ENCODE assay signal across 17 cellular contexts in the genomic region with DNA sequence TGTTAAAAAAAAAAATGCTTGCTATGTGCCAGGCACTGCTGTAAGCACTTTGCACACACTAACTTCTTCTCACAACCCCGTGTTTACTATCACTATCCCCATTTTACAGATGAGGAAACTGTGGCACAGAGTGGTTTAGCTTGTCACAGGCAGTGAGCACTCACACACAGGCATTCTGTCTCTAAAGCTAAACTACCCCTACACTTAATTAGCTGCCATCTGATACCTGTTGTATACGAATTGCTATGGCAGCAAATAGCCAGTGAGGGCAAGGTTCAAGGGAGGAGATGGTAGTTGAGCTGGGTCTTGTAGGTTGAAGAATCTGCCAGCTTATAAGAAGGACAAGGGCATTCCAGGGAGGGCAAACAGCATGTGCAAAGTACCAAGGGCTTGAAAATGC.
"Had no signal": no experiment of that assay in that cellular context is flagged by ENCODE, and none has a peak within 500 bp of the region (broad histone marks: within the 10 kb centered on the region; RNA-seq: fewer than 3 reads in every experiment).

No MANE protein-coding gene starts in this region.

- H3K4me1 ChIP-seq: prostate gland had no signal

- H3K27me3 ChIP-seq: ascending aorta had no signal

- H3K27ac ChIP-seq: esophagus squamous epithelium, prostate gland, upper lobe of right lung had no signal

- DNase-seq: activated CD4-positive, alpha-beta T cell treated with anti-CD3 and anti-CD28 coated beads, Interleukin-2, amount 50 U/mL, for 48 hours; activated CD4-positive, CD25-positive, alpha-beta regulatory T cell treated with anti-CD3 and anti-CD28 coated beads, Interleukin-2, amount 50 U/mL, for 72 hours; activated CD8-positive, alpha-beta memory T cell treated with anti-CD3 and anti-CD28 coated beads, Interleukin-2, amount 10 ng/mL, durations not matched to agents 7 days and 5 days; activated effector memory CD4-positive, alpha-beta T cell treated with Interleukin-2 at 50 U/mL for 16 hours; activated T-cell treated with anti-CD3 and anti-CD28 coated beads, Interleukin-2, amount 50 U/mL, for 24 hours; esophagus squamous epithelium; foreskin fibroblast; left cardiac atrium; natural killer cell; occipital lobe; stimulated activated CD4-positive, alpha-beta T cell treated with anti-CD3 and anti-CD28 coated beads, Interleukin-12 subunit alpha, Interleukin-12 subunit beta, amount 100 ng/mL, for 4 hours; stimulated activated naive CD4-positive, alpha-beta T cell treated with Interleukin-2 at 50 U/mL for 16 hours; T-helper 9 cell; upper lobe of right lung had no signal

- H3K36me3 ChIP-seq: ascending aorta, esophagus squamous epithelium, prostate gland, upper lobe of right lung had no signal

- H3K9me3 ChIP-seq: ascending aorta, esophagus squamous epithelium, prostate gland, upper lobe of right lung had no signal

- H3K4me3 ChIP-seq: prostate gland, upper lobe of right lung had no signal

- ATAC-seq: activated CD8-positive, alpha-beta memory T cell treated with anti-CD3 and anti-CD28 coated beads, Interleukin-2, amount 10 ng/mL, durations not matched to agents 7 days and 5 days; left cardiac atrium; natural killer cell; sciatic nerve had no signal
